In genomic region chr9:5510360-5510931, GRCh38 we compare ENCODE assay signal across 8 cellular contexts. TPM values are rescaled to one million over a fixed set of nuclear protein-coding genes. Genes with fewer than 3 reads are reported as not detected.
DNase-seq lines count a peak whose midpoint lies in the region; ATAC-seq and TF ChIP-seq lines count a peak whose summit lies in the region.

PDCD1LG2 (plus strand) TSS chr9:5510531; CDS start chr9:5522547, 12,016 bp downstream.

- POLR2A ChIA-PET in activated B cell treated with CpG ODN at 0.5 μM for 24 hours (lab: Charles Lee) = interaction anchor here (0.6 to 2.3 kb wide), 16 partner anchors 8 to 79 kb away, joined by 3 to 25 read pairs (median 4); partner anchors contain the start of gene CD274

- peak within 1 kb of the TSS; percentile 98 for H3K27ac ChIP-seq in fibroblast of lung (ENCODE audit: insufficient read depth, low read length)
- H3K27ac ChIP-seq in sigmoid colon = peak within 1 kb of the TSS; percentile 42 to 63 (median 50)

- H3K9me3 Mint-ChIP-seq in activated B cell treated with CpG ODN at 0.5 μM for 24 hours = no peaks in the 10 kb centered on the region

- peak; percentile 71 for ATAC-seq in HG03025 (IDR thresholded peaks at IDR 0.05; ENCODE audit: low FRiP score, unreplicated experiment)
- peak; percentile 79 for ATAC-seq in activated B cell treated with CpG ODN at 0.5 μM for 24 hours (ENCODE audit: low read depth)

- CTCF ChIA-PET in activated B cell treated with CpG ODN at 0.5 μM for 24 hours (lab: Charles Lee) = interaction anchor here (0.8 to 2.3 kb wide), 5 partner anchors 27 to 85 kb away, joined by 3 to 9 read pairs (median 6); partner anchors contain the start of gene CD274

- TF ChIP-seq EP300 in sigmoid colon (IDR thresholded peaks at IDR 0.05) = no peak

- peak within 1 kb of the TSS; percentile 62 to 68 (median 65) for H3K4me3 ChIP-seq in fibroblast of lung (replicated peaks in 1 of 4; ENCODE audit: control extremely low read depth in 1 of 4, insufficient read depth in 1 of 4, low read depth in 3 of 4, low read length in 4 of 4)
- peak within 1 kb of the TSS in 3 of 4 donors; percentile 11 to 22 (median 20) for H3K4me3 ChIP-seq in sigmoid colon

- H3K9ac ChIP-seq in fibroblast of lung (ENCODE audit: insufficient read depth, low read length) = peak within 1 kb of the TSS; percentile 55

- no peaks in the 10 kb centered on the region for H4K20me1 ChIP-seq in fibroblast of lung (ENCODE audit: control insufficient read depth, extremely low read depth, insufficient read depth, low read length)

- H3K27me3 ChIP-seq in fibroblast of lung (ENCODE audit: control insufficient read depth, insufficient read depth, low read length) = no peaks in the 10 kb centered on the region
- no peaks in the 10 kb centered on the region for H3K27me3 ChIP-seq in sigmoid colon

- peak within 1 kb of the TSS; percentile 8 for H2AFZ ChIP-seq in fibroblast of lung (ENCODE audit: low read length)

- no peaks in the 10 kb centered on the region for H3K27me3 Mint-ChIP-seq in activated B cell treated with CpG ODN at 0.5 μM for 24 hours

- H3K9me3 ChIP-seq in fibroblast of lung (ENCODE audit: control insufficient read depth, insufficient read depth, low read depth, low read length) = no peaks in the 10 kb centered on the region
- no peaks in the 10 kb centered on the region for H3K9me3 ChIP-seq in sigmoid colon

- intact Hi-C loops in activated B cell treated with CpG ODN at 0.5 μM for 24 hours (cut with micrococcal nuclease) = loop anchor here (1.0 to 5.0 kb wide), 6 partner anchors 17 to 73 kb away; partner anchors contain the start of gene CD274
- intact Hi-C loops in sigmoid colon (cut with DNase I) = no loop called here

- H3K36me3 Mint-ChIP-seq in activated B cell treated with CpG ODN at 0.5 μM for 24 hours (ENCODE audit: low read depth) = no peaks in the 10 kb centered on the region

- peaks cover 20% of the 10 kb centered on the region for H3K79me2 ChIP-seq in fibroblast of lung (ENCODE audit: control insufficient read depth, insufficient read depth, low read length)

- H3K27ac Mint-ChIP-seq in activated B cell treated with CpG ODN at 0.5 μM for 24 hours = peak within 1 kb of the TSS; percentile 89

- TF ChIP-seq CTCF in activated B cell treated with CpG ODN at 0.5 μM for 24 hours (IDR thresholded peaks at IDR 0.05) (no peak), fibroblast of lung (conservative IDR thresholded peaks at IDR 0.05 in 1 of 2, IDR thresholded peaks at IDR 0.05 in 1 of 2; ENCODE audit: low read depth in 1 of 2, low read length in 2 of 2) (no peak), sigmoid colon (IDR thresholded peaks at IDR 0.05) (no peak)

- peak within 1 kb of the TSS; percentile 77 for H3K4me3 Mint-ChIP-seq in activated B cell treated with CpG ODN at 0.5 μM for 24 hours

- H3K4me2 ChIP-seq in fibroblast of lung (ENCODE audit: extremely low read depth, insufficient read depth, low read length) = peak within 1 kb of the TSS; percentile 96

- H3K4me1 ChIP-seq in fibroblast of lung (ENCODE audit: control insufficient read depth, extremely low read depth, insufficient read depth, low read length) = peaks cover 13% of the 10 kb centered on the region
- H3K4me1 ChIP-seq in sigmoid colon = peaks cover 0 to 9% (median 6%) of the 10 kb centered on the region in 4 donors

- peaks cover 55% of the 10 kb centered on the region for H3K4me1 Mint-ChIP-seq in activated B cell treated with CpG ODN at 0.5 μM for 24 hours

- no peaks in the 10 kb centered on the region for H3K36me3 ChIP-seq in fibroblast of lung (ENCODE audit: control insufficient read depth, insufficient read depth, low read length)
- H3K36me3 ChIP-seq in sigmoid colon = no peaks in the 10 kb centered on the region

- WGBS in sigmoid colon, 2 donors = 46 to 48% methylated on average over 4 of the region's 4 CpGs

- DNase-seq in activated effector memory CD4-positive, alpha-beta T cell treated with anti-CD3 and anti-CD28 coated beads, Interleukin-2, amount 50 U/mL, for 16 hours = peak; percentile 84
- no peak for DNase-seq in activated effector memory CD4-positive, alpha-beta T cell treated with Interleukin-2 at 50 U/mL for 16 hours
- DNase-seq in activated B cell treated with CpG ODN at 0.5 μM for 24 hours (no peak), fibroblast of lung (ENCODE audit: low read depth in 2 of 2) (peak; percentile 81 to 87), sigmoid colon (no peak), NCI-H128 (lab: John Stamatoyannopoulos, UW; ENCODE audit: unreplicated experiment) (no peak), COR-L47 (lab: John Stamatoyannopoulos, UW) (no peak)

- no peak for TF ChIP-seq POLR2A in sigmoid colon (IDR thresholded peaks at IDR 0.05)

RNA-seq across cellular contexts. Expression of gene PDCD1LG2, which starts in this region (rescaled TPM):
- 2.1 and 2.8 TPM in 2 replicates for total RNA-seq in activated B cell treated with CpG ODN at 0.5 μM for 24 hours
- total RNA-seq in fibroblast of lung = 4.9 and 6.9 TPM in 2 replicates
- polyA plus RNA-seq in fibroblast of lung = 15.7 and 16.9 TPM in 2 replicates
- polyA plus RNA-seq in fibroblast of lung (2012) = 9.4 and 10.3 TPM in 2 replicates
- polyA minus RNA-seq in fibroblast of lung (ENCODE audit: low replicate concordance) = 6.1 and 6.8 TPM in 2 replicates
- total RNA-seq in sigmoid colon = 1 to 10 TPM; 1.1 to 2.8 (median 1.9) TPM
- 1 to 10 TPM in 2 of 3 donors, under 1 TPM in 1; 0.60 to 1.2 (median 1.2) TPM for polyA plus RNA-seq in sigmoid colon

Comparison
In these comparisons a context has a peak if more than half of its experiments do, and no peak if none do; other contexts are left out.
1. DNase-seq: peak in activated effector memory CD4-positive, alpha-beta T cell treated with anti-CD3 and anti-CD28 coated beads, Interleukin-2, amount 50 U/mL, for 16 hours (single experiment) and fibroblast of lung (2 of 2); none in activated effector memory CD4-positive, alpha-beta T cell treated with Interleukin-2 at 50 U/mL for 16 hours (single experiment), activated B cell treated with CpG ODN at 0.5 μM for 24 hours (single experiment), sigmoid colon (single experiment), NCI-H128 (single experiment) and COR-L47 (single experiment).